In the genomic region with DNA sequence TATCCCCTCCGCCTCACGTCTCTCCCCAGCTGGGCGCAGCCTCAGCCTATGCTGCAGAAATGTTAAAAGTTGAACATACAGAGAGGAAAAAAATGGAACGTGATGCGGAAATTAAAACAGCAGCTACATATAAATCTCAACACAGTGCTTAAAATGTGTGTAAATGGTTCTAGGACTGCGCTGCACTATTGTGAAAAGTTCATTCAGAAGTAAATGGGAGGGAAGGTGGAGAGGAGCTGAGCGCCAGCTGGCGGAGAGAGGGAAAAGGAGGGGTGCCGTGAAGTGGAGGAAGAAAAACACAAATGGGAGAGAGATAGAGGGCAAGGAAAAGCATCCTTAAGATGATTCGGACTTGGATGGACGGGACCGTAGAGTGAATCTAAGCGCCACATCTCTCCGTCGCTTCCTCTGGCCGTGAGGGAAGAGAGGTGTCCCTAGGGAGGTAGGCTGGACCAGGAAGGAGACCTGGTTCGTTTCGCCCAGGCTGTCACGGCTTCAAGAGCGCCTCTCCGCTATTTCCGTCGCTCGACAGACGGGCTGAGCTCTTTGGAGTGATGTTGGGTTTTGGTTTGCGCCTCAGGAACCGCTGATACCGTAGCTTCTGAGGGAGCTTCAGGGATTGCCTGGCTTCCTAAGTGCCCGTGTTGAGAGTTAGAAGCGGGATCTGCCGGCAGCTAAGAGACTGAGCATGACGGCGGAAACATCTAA, we compare ENCODE assay signal across 13 cellular contexts.
DNase-seq lines count a peak whose midpoint lies in the region; ATAC-seq, FAIRE-seq and TF ChIP-seq lines count a peak whose summit lies in the region.
"Had no signal": no experiment of that assay in that cellular context is flagged by ENCODE, and none has a peak within 500 bp of the region (broad histone marks: within the 10 kb centered on the region; RNA-seq: fewer than 3 reads in every experiment).

No MANE protein-coding gene starts in this region.

- peak overlapping the region in 1 of 2 donors; percentile 51 for H3K4me3 Mint-ChIP-seq in stimulated activated naive B cell treated with anti-CD40 and anti-IgM and Interleukin-4, amounts not matched to agents 10 μg/mL and 1 μg/mL and 100 μg/mL, for 72 hours
- H3K4me3 Mint-ChIP-seq: stimulated activated memory B cell treated with anti-CD40 and anti-IgM and Interleukin-4, amounts not matched to agents 10 μg/mL and 1 μg/mL and 100 μg/mL, for 72 hours had no signal

- peaks cover 4 to 13% of the 10 kb centered on the region in 2 donors for H3K36me3 Mint-ChIP-seq in stimulated activated naive B cell treated with anti-CD40 and anti-IgM and Interleukin-4, amounts not matched to agents 10 μg/mL and 1 μg/mL and 100 μg/mL, for 72 hours
- H3K36me3 Mint-ChIP-seq: stimulated activated memory B cell treated with anti-CD40 and anti-IgM and Interleukin-4, amounts not matched to agents 10 μg/mL and 1 μg/mL and 100 μg/mL, for 72 hours had no signal

- peaks cover 6 to 9% of the 10 kb centered on the region in 2 donors for H3K4me1 Mint-ChIP-seq in stimulated activated naive B cell treated with anti-CD40 and anti-IgM and Interleukin-4, amounts not matched to agents 10 μg/mL and 1 μg/mL and 100 μg/mL, for 72 hours

- TF ChIP-seq CTCF in cardiac muscle cell (IDR thresholded peaks at IDR 0.05; ENCODE audit: low read depth, low read length) (peak; percentile 13), epithelial cell of proximal tubule (conservative IDR thresholded peaks at IDR 0.05; ENCODE audit: low read depth, low read length) (peak; percentile 15)

- peaks cover 6% of the 10 kb centered on the region for H3K4me1 ChIP-seq in cardiac muscle cell (ENCODE audit: low read depth)
- H3K4me1 ChIP-seq: parathyroid adenoma had no signal

- peaks cover 77 to 92% of the 10 kb centered on the region in 2 donors for H3K27me3 Mint-ChIP-seq in stimulated activated naive B cell treated with anti-CD40 and anti-IgM and Interleukin-4, amounts not matched to agents 10 μg/mL and 1 μg/mL and 100 μg/mL, for 72 hours

- no peak overlapping the region for H3K27ac ChIP-seq in cardiac muscle cell
- H3K27ac ChIP-seq: parathyroid adenoma had no signal

- FAIRE-seq in RCC 7860 (lab: Jason Lieb, UNC): no peak

- no peak for ATAC-seq in stimulated activated naive B cell treated with anti-CD40 and anti-IgM and Interleukin-4, amounts not matched to agents 10 μg/mL and 1 μg/mL and 100 μg/mL, for 72 hours (replicated peaks)
- ATAC-seq: stimulated activated memory B cell treated with anti-CD40 and anti-IgM and Interleukin-4, amounts not matched to agents 10 μg/mL and 1 μg/mL and 100 μg/mL, for 72 hours had no signal

- H3K27me3 ChIP-seq in cardiac muscle cell: peaks cover 98% of the 10 kb centered on the region

- H3K9me3 ChIP-seq in cardiac muscle cell (ENCODE audit: low read depth): no peaks in the 10 kb centered on the region

- peak overlapping the region; percentile 63 for H3K27ac Mint-ChIP-seq in stimulated activated naive B cell treated with anti-CD40 and anti-IgM and Interleukin-4, amounts not matched to agents 10 μg/mL and 1 μg/mL and 100 μg/mL, for 72 hours
- H3K27ac Mint-ChIP-seq: stimulated activated memory B cell treated with anti-CD40 and anti-IgM and Interleukin-4, amounts not matched to agents 10 μg/mL and 1 μg/mL and 100 μg/mL, for 72 hours had no signal

- DNase-seq in cardiac muscle cell (ENCODE audit: low read depth in 1 of 2, low spot score in 1 of 2): peak; percentile 22 to 59
- DNase-seq in cardiac septum (ENCODE audit: low spot score): no peak
- peak; percentile 61 for DNase-seq in OCI-M1 (lab: John Stamatoyannopoulos, UW)
- DNase-seq in epithelial cell of proximal tubule (ENCODE audit: low read depth): no peak
- DNase-seq in stimulated activated naive B cell treated with anti-CD40 and anti-IgM and Interleukin-4, amounts not matched to agents 10 μg/mL and 1 μg/mL and 100 μg/mL, for 72 hours: no peak
- DNase-seq in globus pallidus (ENCODE audit: low spot score): no peak
- DNase-seq in RCC 7860 (ENCODE audit: low spot score): no peak
- no peak for DNase-seq in SHP77 (lab: John Stamatoyannopoulos, UW)
- DNase-seq: activated CD4-positive, alpha-beta T cell treated with anti-CD3 and anti-CD28 coated beads, Interleukin-2, amount 50 U/mL, for 4 hours; DMS79 treated with DMSO at 0.1 percent for 48 hours; NCI-H146 had no signal

- no peaks in the 10 kb centered on the region for H3K36me3 ChIP-seq in cardiac muscle cell

- intact Hi-C loops in cardiac septum (cut with DNase I): no loop called here

- H3K4me3 ChIP-seq in cardiac muscle cell: peak overlapping the region; percentile 8
- no peak overlapping the region for H3K4me3 ChIP-seq in epithelial cell of proximal tubule (ENCODE audit: low read depth, low read length)

- peaks cover 5 to 13% of the 10 kb centered on the region in 2 donors for H3K9me3 Mint-ChIP-seq in stimulated activated naive B cell treated with anti-CD40 and anti-IgM and Interleukin-4, amounts not matched to agents 10 μg/mL and 1 μg/mL and 100 μg/mL, for 72 hours

Comparison
In these comparisons a context has a peak if more than half of its experiments do, and no peak if none do; other contexts are left out.
1. DNase-seq: peak in cardiac muscle cell (2 of 2) and OCI-M1 (single experiment); none in cardiac septum (single experiment), epithelial cell of proximal tubule (single experiment), stimulated activated naive B cell treated with anti-CD40 and anti-IgM and Interleukin-4, amounts not matched to agents 10 μg/mL and 1 μg/mL and 100 μg/mL, for 72 hours (single experiment), globus pallidus (single experiment), RCC 7860 (single experiment) and SHP77 (0 of 2).